In the genomic region with DNA sequence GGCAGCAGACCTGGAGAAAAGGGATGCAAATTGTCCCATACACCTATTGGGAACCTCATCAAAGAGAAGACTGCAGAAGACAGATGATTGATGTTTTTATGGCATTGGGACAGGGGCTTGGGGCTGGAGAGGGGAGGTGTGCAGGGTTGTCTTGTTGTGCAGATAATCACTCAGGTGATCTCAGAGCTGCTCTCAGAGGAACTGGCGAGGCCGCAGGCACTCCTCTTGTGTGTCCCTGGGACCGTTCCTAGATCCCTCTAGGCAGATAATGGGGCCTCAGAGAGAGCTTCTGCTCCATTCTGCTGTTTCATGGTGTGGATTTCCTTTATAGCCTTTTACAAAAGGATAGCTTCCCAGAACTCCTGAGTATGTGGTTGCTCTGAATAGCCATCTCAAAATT, we compare ENCODE assay signal across 9 cellular contexts. TPM values are rescaled to one million over a fixed set of nuclear protein-coding genes. Genes with fewer than 3 reads are reported as not detected.
DNase-seq lines count a peak whose midpoint lies in the region; ATAC-seq and TF ChIP-seq lines count a peak whose summit lies in the region.
"Had no signal": no experiment of that assay in that cellular context is flagged by ENCODE, and none has a peak within 500 bp of the region (broad histone marks: within the 10 kb centered on the region; RNA-seq: fewer than 3 reads in every experiment).

No MANE protein-coding gene starts in this region.

- peaks cover 31% of the 10 kb centered on the region for H3K4me1 Mint-ChIP-seq in glutamatergic neuron (ENCODE audit: low read depth, unreplicated experiment)
- H3K4me1 Mint-ChIP-seq in stimulated activated effector memory CD8-positive, alpha-beta T cell treated with anti-CD3 and anti-CD28 coated beads, Interleukin-12 subunit alpha, Interleukin-12 subunit beta, amount 100 ng/mL, for 72 hours = peaks cover 66% of the 10 kb centered on the region

- peak overlapping the region; percentile 81 for H3K4me3 Mint-ChIP-seq in glutamatergic neuron (ENCODE audit: unreplicated experiment)
- peak overlapping the region; percentile 99 for H3K4me3 Mint-ChIP-seq in stimulated activated effector memory CD8-positive, alpha-beta T cell treated with anti-CD3 and anti-CD28 coated beads, Interleukin-12 subunit alpha, Interleukin-12 subunit beta, amount 100 ng/mL, for 72 hours

- DNase-seq in DMS53 (lab: John Stamatoyannopoulos, UW) (peak; percentile 56), DMS53 treated with DMSO at 0.1 percent for 48 hours (lab: John Stamatoyannopoulos, UW; ENCODE audit: unreplicated experiment) (no peak), glutamatergic neuron (no peak), iPS-NIHi7 (ENCODE audit: extremely low spot score) (no peak), D341Med (ENCODE audit: low spot score) (no peak), left lobe of liver (ENCODE audit: low spot score) (no peak)
- DNase-seq in stimulated activated effector memory CD8-positive, alpha-beta T cell treated with anti-CD3 and anti-CD28 coated beads, Interleukin-12 subunit alpha, Interleukin-12 subunit beta, amount 100 ng/mL, for 72 hours (ENCODE audit: low spot score in 2 of 2) = no peak
- DNase-seq: T1000 had no signal

- no peaks in the 10 kb centered on the region for H3K36me3 Mint-ChIP-seq in glutamatergic neuron (ENCODE audit: unreplicated experiment)
- peaks cover 33% of the 10 kb centered on the region for H3K36me3 Mint-ChIP-seq in stimulated activated effector memory CD8-positive, alpha-beta T cell treated with anti-CD3 and anti-CD28 coated beads, Interleukin-12 subunit alpha, Interleukin-12 subunit beta, amount 100 ng/mL, for 72 hours

- TF ChIP-seq CTCF in VCaP (conservative IDR thresholded peaks at IDR 0.05) = no peak
- TF ChIP-seq CTCF in glutamatergic neuron (IDR thresholded peaks at IDR 0.05; ENCODE audit: partially characterized antibody, unreplicated experiment) = no peak

- peaks cover 4% of the 10 kb centered on the region for H3K27me3 Mint-ChIP-seq in glutamatergic neuron (ENCODE audit: unreplicated experiment)

- peak overlapping the region; percentile 76 for H3K27ac Mint-ChIP-seq in glutamatergic neuron (ENCODE audit: unreplicated experiment)
- H3K27ac Mint-ChIP-seq in stimulated activated effector memory CD8-positive, alpha-beta T cell treated with anti-CD3 and anti-CD28 coated beads, Interleukin-12 subunit alpha, Interleukin-12 subunit beta, amount 100 ng/mL, for 72 hours = peak overlapping the region; percentile 96

- peaks cover 20% of the 10 kb centered on the region for H3K9me3 Mint-ChIP-seq in glutamatergic neuron (ENCODE audit: unreplicated experiment)
- H3K9me3 Mint-ChIP-seq in stimulated activated effector memory CD8-positive, alpha-beta T cell treated with anti-CD3 and anti-CD28 coated beads, Interleukin-12 subunit alpha, Interleukin-12 subunit beta, amount 100 ng/mL, for 72 hours = no peaks in the 10 kb centered on the region

- no peak for ATAC-seq in stimulated activated effector memory CD8-positive, alpha-beta T cell treated with anti-CD3 and anti-CD28 coated beads, Interleukin-12 subunit alpha, Interleukin-12 subunit beta, amount 100 ng/mL, for 72 hours
- ATAC-seq in left lobe of liver = no peak

- H3K27ac ChIP-seq in VCaP = peak overlapping the region; percentile 98

RNA-seq across cellular contexts. Expression of gene RNF213, which starts 1.6 kb away (rescaled TPM):
- 34.7 TPM for total RNA-seq in glutamatergic neuron (ENCODE audit: unreplicated experiment)
- total RNA-seq in left lobe of liver = 59.8 TPM

RNA-seq across cellular contexts. Expression of gene SLC26A11, which starts 42.1 kb away (rescaled TPM):
- 15.9 TPM for total RNA-seq in glutamatergic neuron (ENCODE audit: unreplicated experiment)
- 6.7 TPM for total RNA-seq in left lobe of liver

RNA-seq across cellular contexts. Expression of gene SGSH, which starts 42.2 kb away (rescaled TPM):
- total RNA-seq in glutamatergic neuron (ENCODE audit: unreplicated experiment) (17.3 TPM), left lobe of liver (25.6 TPM)
